Comparison of ENCODE assay signal across 21 cellular contexts in genomic region chr19:4174212-4174894, GRCh38. TPM values are rescaled to one million over a fixed set of nuclear protein-coding genes. Genes with fewer than 3 reads are reported as not detected.
"Had no signal": no experiment of that assay in that cellular context is flagged by ENCODE, and none has a peak within 500 bp of the region (broad histone marks: within the 10 kb centered on the region; RNA-seq: fewer than 3 reads in every experiment).

No MANE protein-coding gene starts in this region.

- H3K27ac ChIP-seq: PC-9 had no signal

- FAIRE-seq: TTC549 had no signal

- H3K4me2 ChIP-seq: PC-9 had no signal

- H3K4me3 ChIP-seq: PC-9 had no signal

- DNase-seq: activated CD4-positive, alpha-beta memory T cell treated with anti-CD3 and anti-CD28 coated beads for 36 hours; activated CD4-positive, alpha-beta T cell treated with anti-CD3 and anti-CD28 coated beads, Interleukin-2, amount 10 ng/mL, durations not matched to agents 7 days and 5 days; activated CD4-positive, CD25-positive, alpha-beta regulatory T cell; activated CD8-positive, alpha-beta memory T cell treated with anti-CD3 and anti-CD28 coated beads for 24 hours; activated gamma-delta T cell treated with Interleukin-2 at 50 U/mL for 16 hours; activated naive CD4-positive, alpha-beta T cell treated with anti-CD3 and anti-CD28 coated beads, Interleukin-2, amount 10 ng/mL, durations not matched to agents 7 days and 5 days; activated naive CD8-positive, alpha-beta T cell treated with anti-CD3 and anti-CD28 coated beads for 36 hours; activated T-cell treated with anti-CD3 and anti-CD28 coated beads, Interleukin-2, amount 50 U/mL, for 72 hours; cerebellar nuclear complex; Kasumi-1; NCI-H146; NCI-H187 treated with DMSO at 0.1 percent for 48 hours; NCI-H2081 treated with DMSO at 0.1 percent for 48 hours; NCI-H446; PC-9; SIG-M5; T-cell; T-helper 2 cell; T1000 had no signal

- H2AFZ ChIP-seq: PC-9 had no signal

- ATAC-seq: activated T-cell treated with anti-CD3 and anti-CD28 coated beads, Interleukin-2, amount 50 U/mL, for 72 hours; T-cell had no signal

RNA-seq across cellular contexts. Expression of gene CREB3L3, which starts 20.9 kb away (rescaled TPM):
- total RNA-seq: activated CD4-positive, alpha-beta memory T cell treated with anti-CD3 and anti-CD28 coated beads for 36 hours; activated naive CD8-positive, alpha-beta T cell treated with anti-CD3 and anti-CD28 coated beads for 36 hours; cardiac septum; PC-9 had no signal

RNA-seq across cellular contexts. Expression of gene EBI3, which starts 55.0 kb away (rescaled TPM):
- total RNA-seq: cardiac septum, PC-9 had no signal
